In the genomic region with DNA sequence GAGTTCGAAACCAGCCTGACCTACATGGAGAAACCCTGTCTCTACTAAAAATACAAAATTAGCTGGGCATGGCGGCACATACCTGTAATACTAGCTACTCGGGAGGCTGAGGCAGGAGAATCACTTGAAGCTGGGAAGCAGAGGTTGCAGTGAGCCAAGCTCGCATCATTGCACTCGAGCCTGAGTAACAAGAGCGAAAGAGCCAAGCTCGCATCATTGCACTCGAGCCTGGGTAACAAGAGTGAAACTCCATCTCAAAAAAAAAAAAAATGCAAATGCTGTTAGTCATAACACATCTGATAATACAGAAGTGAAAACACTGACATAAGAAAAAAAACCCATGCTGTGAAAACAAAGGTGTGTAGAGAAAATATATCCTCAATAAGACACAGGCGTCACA, we compare ENCODE assay signal across 8 cellular contexts.
DNase-seq lines count a peak whose midpoint lies in the region; ATAC-seq lines count a peak whose summit lies in the region.
"Not testable (repeated sequence)": the region's sequence is repeated elsewhere in the genome, so short reads cannot be mapped to it uniquely, and the experiment has no call there.

No MANE protein-coding gene starts in this region.

- in situ Hi-C loops in Caki2 (cut with HindIII; ENCODE audit: low pct_unique_long_range_greater_than_20kb, low sequenced_read_pairs) = not testable (repeated sequence)

- POLR2A ChIA-PET in naive thymus-derived CD4-positive, alpha-beta T cell (lab: Charles Lee) = not testable (repeated sequence)

- not testable (repeated sequence) for H3K36me3 Mint-ChIP-seq in activated T-cell treated with anti-CD3 and anti-CD28 coated beads, Interleukin-2, amount 50 U/mL, for 72 hours (ENCODE audit: insufficient read depth in 2 of 2); naive thymus-derived CD4-positive, alpha-beta T cell

- H3K27ac ChIP-seq in naive thymus-derived CD4-positive, alpha-beta T cell (ENCODE audit: low read depth, low read length) = not testable (repeated sequence)

- H3K27ac Mint-ChIP-seq in activated T-cell treated with anti-CD3 and anti-CD28 coated beads, Interleukin-2, amount 50 U/mL, for 72 hours = peak overlapping the region; percentile 70
- H3K27ac Mint-ChIP-seq in naive thymus-derived CD4-positive, alpha-beta T cell = not testable (repeated sequence)

- CTCF ChIA-PET in naive thymus-derived CD4-positive, alpha-beta T cell (lab: Charles Lee) = not testable (repeated sequence)

- ATAC-seq in GM18867 (IDR thresholded peaks at IDR 0.05; ENCODE audit: unreplicated experiment) = peak; percentile 100
- ATAC-seq in GM21360 (IDR thresholded peaks at IDR 0.05; ENCODE audit: unreplicated experiment) = peak; percentile 100
- peak; percentile 99 for ATAC-seq in HG02759 (IDR thresholded peaks at IDR 0.05; ENCODE audit: unreplicated experiment)
- ATAC-seq in HG03139 (IDR thresholded peaks at IDR 0.05; ENCODE audit: unreplicated experiment) = peak; percentile 99
- ATAC-seq in activated T-cell treated with anti-CD3 and anti-CD28 coated beads, Interleukin-2, amount 50 U/mL, for 72 hours (replicated peaks in 1 of 2) = peak; percentile 87 to 90
- peak; percentile 38 for ATAC-seq in naive thymus-derived CD4-positive, alpha-beta T cell

- not testable (repeated sequence) for H3K9me3 Mint-ChIP-seq in activated T-cell treated with anti-CD3 and anti-CD28 coated beads, Interleukin-2, amount 50 U/mL, for 72 hours; naive thymus-derived CD4-positive, alpha-beta T cell

- not testable (repeated sequence) for H3K9me3 ChIP-seq in naive thymus-derived CD4-positive, alpha-beta T cell (ENCODE audit: control insufficient read depth in 2 of 3, low read length in 3 of 3)

- not testable (repeated sequence) for H3K36me3 ChIP-seq in naive thymus-derived CD4-positive, alpha-beta T cell (ENCODE audit: control insufficient read depth in 2 of 3, insufficient read depth in 3 of 3, low read length in 3 of 3)

- peaks cover 19% of the 10 kb centered on the region for H3K4me1 Mint-ChIP-seq in activated T-cell treated with anti-CD3 and anti-CD28 coated beads, Interleukin-2, amount 50 U/mL, for 72 hours (ENCODE audit: low read depth)
- not testable (repeated sequence) for H3K4me1 Mint-ChIP-seq in naive thymus-derived CD4-positive, alpha-beta T cell

- not testable (repeated sequence) for H3K4me3 ChIP-seq in naive thymus-derived CD4-positive, alpha-beta T cell (ENCODE audit: low read length)

- H3K27me3 ChIP-seq in naive thymus-derived CD4-positive, alpha-beta T cell (ENCODE audit: control insufficient read depth in 2 of 2, insufficient read depth in 2 of 2, low read length in 2 of 2) = not testable (repeated sequence)

- DNase-seq in Caki2 (ENCODE audit: low read depth) (peak; percentile 64), MV-4-11 (lab: John Stamatoyannopoulos, UW) (peak; percentile 13)
- DNase-seq in activated T-cell treated with anti-CD3 and anti-CD28 coated beads, Interleukin-2, amount 50 U/mL, for 72 hours = peak; percentile 23 to 56
- DNase-seq in naive thymus-derived CD4-positive, alpha-beta T cell = not testable (repeated sequence)

- intact Hi-C loops in naive thymus-derived CD4-positive, alpha-beta T cell (cut with micrococcal nuclease) = not testable (repeated sequence)

- peak overlapping the region; percentile 62 to 76 for H3K4me3 Mint-ChIP-seq in activated T-cell treated with anti-CD3 and anti-CD28 coated beads, Interleukin-2, amount 50 U/mL, for 72 hours
- H3K4me3 Mint-ChIP-seq in naive thymus-derived CD4-positive, alpha-beta T cell = not testable (repeated sequence)

- not testable (repeated sequence) for H3K27me3 Mint-ChIP-seq in activated T-cell treated with anti-CD3 and anti-CD28 coated beads, Interleukin-2, amount 50 U/mL, for 72 hours (ENCODE audit: low read depth); naive thymus-derived CD4-positive, alpha-beta T cell

- H3K4me1 ChIP-seq in naive thymus-derived CD4-positive, alpha-beta T cell (ENCODE audit: control insufficient read depth in 2 of 2, insufficient read depth in 2 of 2, low read length in 2 of 2) = not testable (repeated sequence)

Comparison
In these comparisons a context has a peak if more than half of its experiments do, and no peak if none do; other contexts are left out.
1. ATAC-seq: peak in every context shown above with its lines; median percentile 100 in GM18867; 100 in GM21360; 99 in HG02759; 99 in HG03139; 88 in activated T-cell treated with anti-CD3 and anti-CD28 coated beads, Interleukin-2, amount 50 U/mL, for 72 hours; 38 in naive thymus-derived CD4-positive, alpha-beta T cell.